In genomic region chr10:15035385-15036301, GRCh38 we compare ENCODE assay signal across 13 cellular contexts. TPM values are rescaled to one million over a fixed set of nuclear protein-coding genes. Genes with fewer than 3 reads are reported as not detected.
DNase-seq lines count a peak whose midpoint lies in the region; TF ChIP-seq lines count a peak whose summit lies in the region.
"Had no signal": no experiment of that assay in that cellular context is flagged by ENCODE, and none has a peak within 500 bp of the region (broad histone marks: within the 10 kb centered on the region; RNA-seq: fewer than 3 reads in every experiment).

No MANE protein-coding gene starts in this region.

- no peak overlapping the region for H2BK12ac ChIP-seq in H9 (ENCODE audit: insufficient read length, low read depth, low read length)

- no peak overlapping the region for H3T11ph ChIP-seq in H9 (ENCODE audit: low read length)

- no peak for TF ChIP-seq RAD21 in SK-N-SH (IDR thresholded peaks at IDR 0.05; ENCODE audit: low read length)

- H3K23me2 ChIP-seq in H9 (ENCODE audit: insufficient read length, low read depth, low read length, poor library complexity, severe bottlenecking) = no peaks in the 10 kb centered on the region

- no peak overlapping the region for H4K8ac ChIP-seq in H9 (replicated peaks; ENCODE audit: insufficient read length, low read depth, low read length)

- H3K4me2 ChIP-seq in H9 (ENCODE audit: insufficient read depth, insufficient read length, low read length) (peak overlapping the region; percentile 14), SK-N-SH (no peak overlapping the region)
- H3K4me2 ChIP-seq: KMS-11 had no signal

- no peak overlapping the region for H3K56ac ChIP-seq in H9 (ENCODE audit: insufficient read length, low read depth, low read length)

- H4K5ac ChIP-seq in H9 (ENCODE audit: insufficient read length, low read depth, low read length) = no peak overlapping the region

- POLR2A ChIA-PET in SK-N-SH (lab: Yijun Ruan, JAX) = no interaction called here

- no peak overlapping the region for H2AK5ac ChIP-seq in H9 (ENCODE audit: insufficient read length, low read length)

- DNase-seq in H9 (peak; percentile 79), SIG-M5 treated with dmso at 0.1 percent for 504 hours (lab: John Stamatoyannopoulos, UW; ENCODE audit: unreplicated experiment) (peak; percentile 94), foreskin fibroblast (peak; percentile 62 to 71), pulmonary artery endothelial cell (ENCODE audit: low read depth, low spot score) (peak; percentile 13), NCI-H69 (lab: John Stamatoyannopoulos, UW) (no peak), SK-N-SH (no peak), NCI-H1694 treated with DMSO at 0.1 percent for 48 hours (lab: John Stamatoyannopoulos, UW) (no peak), 8988T (no peak)
- DNase-seq: stimulated activated CD4-positive, alpha-beta T cell treated with anti-CD3 and anti-CD28 coated beads, Interleukin-2, amount 100 ng/mL, for 24 hours; uterus had no signal

- H3K9me3 Mint-ChIP-seq in H9 = peaks cover 0 to 3% of the 10 kb centered on the region in 2 experiments; a peak in 2 of 5 replicates
- H3K9me3 Mint-ChIP-seq: central memory CD8-positive, alpha-beta T cell had no signal

- H3K9me3 ChIP-seq in H9 (ENCODE audit: control insufficient read depth, low read depth, low read length) (no peaks in the 10 kb centered on the region), SK-N-SH (no peaks in the 10 kb centered on the region)
- H3K9me3 ChIP-seq: uterus had no signal

- H3K27me3 ChIP-seq in H9 (ENCODE audit: insufficient read depth, low read length) = no peaks in the 10 kb centered on the region
- no peaks in the 10 kb centered on the region for H3K27me3 ChIP-seq in SK-N-SH (ENCODE audit: insufficient read depth)
- H3K27me3 ChIP-seq: uterus had no signal

- H3K18ac ChIP-seq in H9 (ENCODE audit: insufficient read length, low read depth, low read length) = no peak overlapping the region

- no peaks in the 10 kb centered on the region for H3K79me2 ChIP-seq in H9 (ENCODE audit: insufficient read depth, low read length)
- no peaks in the 10 kb centered on the region for H3K79me2 ChIP-seq in SK-N-SH (ENCODE audit: insufficient read depth)

- H4K91ac ChIP-seq in H9 (ENCODE audit: insufficient read length, low read depth, low read length) = no peak overlapping the region

- H2BK5ac ChIP-seq in H9 (ENCODE audit: insufficient read length, low read length) = no peak overlapping the region

- no peak overlapping the region for H3K4ac ChIP-seq in H9 (ENCODE audit: low read depth, low read length)

- H3K4me3 ChIP-seq in foreskin fibroblast (ENCODE audit: low read depth in 1 of 2, low read length in 2 of 2) = no peak overlapping the region
- H3K4me3 ChIP-seq in SK-N-SH (ENCODE audit: low read depth in 2 of 2, low read length in 1 of 2) = no peak overlapping the region
- H3K4me3 ChIP-seq: uterus had no signal

- WGBS in H9 (ENCODE audit: extremely low coverage, insufficient read length, low lambda C conversion rate) = no CpG with 5 or more reads among the region's 18 CpGs
- 86% methylated on average over 16 of the region's 18 CpGs for WGBS in SK-N-SH (ENCODE audit: low lambda C conversion rate)

- H3K4me1 Mint-ChIP-seq in H9 = peaks cover 10 to 11% of the 10 kb centered on the region in 2 experiments

- H3K27ac ChIP-seq in H9 (ENCODE audit: insufficient read length, low read depth, low read length) (no peak overlapping the region), SK-N-SH (ENCODE audit: low read depth in 2 of 2, low read length in 1 of 2) (no peak overlapping the region)
- H3K27ac ChIP-seq: KMS-11, uterus had no signal

- H2BK15ac ChIP-seq in H9 (ENCODE audit: low read depth, low read length) = no peak overlapping the region

- H3K4me3 Mint-ChIP-seq in H9 = no peak overlapping the region
- H3K4me3 Mint-ChIP-seq: central memory CD8-positive, alpha-beta T cell had no signal

- no peaks in the 10 kb centered on the region; a peak in 1 of 7 replicates for H3K36me3 Mint-ChIP-seq in H9 (ENCODE audit: insufficient read depth in 1 of 3, low read depth in 3 of 3)

- no peak overlapping the region for H2AFZ ChIP-seq in H9 (ENCODE audit: low read length)
- no peak overlapping the region for H2AFZ ChIP-seq in SK-N-SH (ENCODE audit: low read depth)

- CTCF ChIA-PET in SK-N-SH (lab: Yijun Ruan, JAX) = interaction anchor here (0.8 kb wide), 1 partner anchor 64 kb away, joined by 3 read pairs; no protein-coding TSS in a partner anchor

- no peaks in the 10 kb centered on the region; the same call in none of the 2 replicates for H3K27me3 Mint-ChIP-seq in H9 (ENCODE audit: low read depth)
- H3K27me3 Mint-ChIP-seq: central memory CD8-positive, alpha-beta T cell had no signal

- H3K4me1 ChIP-seq in H9 (ENCODE audit: insufficient read depth, low read length) (no peaks in the 10 kb centered on the region; the same call in 1 of the 2 replicates), SK-N-SH (ENCODE audit: control insufficient read depth in 1 of 2, insufficient read depth in 2 of 2, low read depth in 1 of 2, low read length in 1 of 2) (no peaks in the 10 kb centered on the region)
- H3K4me1 ChIP-seq: uterus had no signal

- TF ChIP-seq EP300 in SK-N-SH (IDR thresholded peaks at IDR 0.05; ENCODE audit: borderline replicate concordance in 1 of 2, low read depth in 1 of 2, low read length in 1 of 2) = no peak

- H3K79me1 ChIP-seq in H9 (ENCODE audit: insufficient read depth, low read depth, low read length, poor library complexity, severe bottlenecking) = no peaks in the 10 kb centered on the region

- no peak overlapping the region for H2BK20ac ChIP-seq in H9 (ENCODE audit: low read depth, low read length, poor library complexity, severe bottlenecking)

- H3K14ac ChIP-seq in H9 (ENCODE audit: insufficient read depth, low read length) = peak overlapping the region; percentile 49; the same call in 1 of the 2 replicates

- H3F3A ChIP-seq in SK-N-SH (replicated peaks; ENCODE audit: insufficient read depth) = no peaks in the 10 kb centered on the region

- no peak overlapping the region for H3K9ac ChIP-seq in H9 (ENCODE audit: extremely low read depth, insufficient read length, low read length)
- no peak overlapping the region for H3K9ac ChIP-seq in SK-N-SH
- H3K9ac ChIP-seq: KMS-11 had no signal

- H3K9me2 ChIP-seq in SK-N-SH = no peaks in the 10 kb centered on the region

- no peak for TF ChIP-seq CTCF in H9 (conservative IDR thresholded peaks at IDR 0.05)
- no peak for TF ChIP-seq CTCF in foreskin fibroblast (IDR thresholded peaks at IDR 0.05; ENCODE audit: low read depth, low read length)
- no peak for TF ChIP-seq CTCF in SK-N-SH (IDR thresholded peaks at IDR 0.05)

- no peak overlapping the region for H3K23ac ChIP-seq in H9 (ENCODE audit: insufficient read length, low read depth, low read length)

- H2BK120ac ChIP-seq in H9 (ENCODE audit: low read depth, low read length, poor library complexity, severe bottlenecking) = no peak overlapping the region

- H4K20me1 ChIP-seq in H9 (ENCODE audit: control insufficient read depth, insufficient read depth, insufficient read length) (no peaks in the 10 kb centered on the region), SK-N-SH (ENCODE audit: insufficient read depth) (no peaks in the 10 kb centered on the region)

- no peaks in the 10 kb centered on the region for H3K36me3 ChIP-seq in SK-N-SH (replicated peaks in 1 of 2; ENCODE audit: control insufficient read depth in 1 of 2, insufficient read depth in 2 of 2, low read length in 1 of 2)
- H3K36me3 ChIP-seq: uterus had no signal

- H3K27ac Mint-ChIP-seq in H9 = 0 out of 7 replicates have a peak overlapping the region, but pooled peaks of 1 of the 3 experiments have one; percentile 9

TF ChIP-seq in SK-N-SH, 30 proteins besides CTCF, POLR2A, EP300 and RAD21 (continues in another document):
- TF ChIP-seq IRF3 (IDR thresholded peaks at IDR 0.05; ENCODE audit: low read depth, low read length) (no peak), TCF12 (IDR thresholded peaks at IDR 0.05) (no peak), RCOR1 (IDR thresholded peaks at IDR 0.05; ENCODE audit: low read length) (no peak), PBX3 (IDR thresholded peaks at IDR 0.05) (no peak), USF2 (IDR thresholded peaks at IDR 0.05; ENCODE audit: borderline replicate concordance, low read depth, low read length) (no peak), RXRA (IDR thresholded peaks at IDR 0.05; ENCODE audit: borderline replicate concordance, low read depth) (no peak)

RNA-seq across cellular contexts. Expression of gene OLAH, which starts 8.1 kb away (rescaled TPM):
- total RNA-seq in H9 (2021) (0.31 and 0.48 TPM in 2 replicates), pulmonary artery endothelial cell (0.14 TPM in 1 of 2 replicates, not detected in the other)
- polyA plus RNA-seq in SK-N-SH (2012; rRNA removed) = not detected in 2 replicates
- not detected in 2 replicates for polyA plus RNA-seq in SK-N-SH (2012; cell fraction: cytosol; rRNA removed)
- polyA plus RNA-seq in SK-N-SH (2012; cell fraction: nucleus; rRNA removed) = 0.05 TPM in 1 of 2 replicates, not detected in the other
- total RNA-seq: OCI-LY7 had no signal

RNA-seq across cellular contexts. Expression of gene ACBD7, which starts 52.9 kb away (rescaled TPM):
- total RNA-seq in H9 (2021) = 22.0 and 25.0 TPM in 2 replicates
- total RNA-seq in pulmonary artery endothelial cell = 2.6 and 3.1 TPM in 2 replicates
- polyA plus RNA-seq in SK-N-SH (2012; rRNA removed) = 0.54 and 0.92 TPM in 2 replicates
- polyA plus RNA-seq in SK-N-SH (2012; cell fraction: cytosol; rRNA removed) = 0.64 and 0.66 TPM in 2 replicates
- polyA plus RNA-seq in SK-N-SH (2012; cell fraction: nucleus; rRNA removed) = 0.36 and 0.99 TPM in 2 replicates

Comparison
In these comparisons a context has a peak if more than half of its experiments do, and no peak if none do; other contexts are left out.
1. DNase-seq: peak in H9 (single experiment), SIG-M5 treated with dmso at 0.1 percent for 504 hours (single experiment), foreskin fibroblast (2 of 2) and pulmonary artery endothelial cell (single experiment); none in NCI-H69 (single experiment), SK-N-SH (single experiment), NCI-H1694 treated with DMSO at 0.1 percent for 48 hours (single experiment) and 8988T (single experiment).